20 cellular contexts compared by ENCODE assay signal in genomic region chr12:5807538-5808219, GRCh38.
"Had no signal": no experiment of that assay in that cellular context is flagged by ENCODE, and none has a peak within 500 bp of the region (broad histone marks: within the 10 kb centered on the region; RNA-seq: fewer than 3 reads in every experiment).

No MANE protein-coding gene starts in this region.

- H3K36me3 ChIP-seq: breast epithelium, thyroid gland had no signal

- H3K9me3 ChIP-seq: breast epithelium, thyroid gland had no signal

- DNase-seq: activated CD4-positive, alpha-beta T cell treated with anti-CD3 and anti-CD28 coated beads for 1 hour; activated CD4-positive, alpha-beta T cell treated with anti-CD3 and anti-CD28 coated beads, Interleukin-2, amount 50 U/mL, for 4 hours; activated naive CD4-positive, alpha-beta T cell treated with Interleukin-2 at 50 U/mL for 16 hours; anterior cingulate cortex; cerebellar nuclear complex; effector memory CD4-positive, alpha-beta T cell; glutamatergic neuron; left cardiac atrium; midbrain; naive B cell; retina; stimulated activated CD4-positive, alpha-beta T cell treated with anti-CD3 and anti-CD28 coated beads, Interleukin-15, amount 100 ng/mL, for 24 hours; stimulated activated CD4-positive, alpha-beta T cell treated with anti-CD3 and anti-CD28 coated beads, Interleukin-4, amount 100 ng/mL, for 1 hour; stimulated activated naive B cell treated with anti-CD40 and anti-IgM and Interleukin-4, amounts not matched to agents 10 μg/mL and 1 μg/mL and 100 μg/mL, for 72 hours; thyroid gland had no signal

- H3K27ac ChIP-seq: breast epithelium, parathyroid adenoma, thyroid gland, VCaP had no signal

- ATAC-seq: activated T-helper 17 cell treated with anti-CD3 and anti-CD28 coated beads, Interleukin-2, amount 50 U/mL, for 72 hours; left cardiac atrium; stimulated activated naive B cell treated with anti-CD40 and anti-IgM and Interleukin-4, amounts not matched to agents 10 μg/mL and 1 μg/mL and 100 μg/mL, for 72 hours had no signal

- H2AFZ ChIP-seq: parathyroid adenoma had no signal

- H3K27me3 ChIP-seq: thyroid gland had no signal

- H3K9ac ChIP-seq: parathyroid adenoma had no signal

- H3K4me3 ChIP-seq: breast epithelium, lung, thyroid gland had no signal

- H3K4me1 ChIP-seq: breast epithelium, parathyroid adenoma, thyroid gland had no signal
